18 cellular contexts compared by ENCODE assay signal in genomic region chr2:20236496-20236895, GRCh38.
"Had no signal": no experiment of that assay in that cellular context is flagged by ENCODE, and none has a peak within 500 bp of the region (broad histone marks: within the 10 kb centered on the region; RNA-seq: fewer than 3 reads in every experiment).

No MANE protein-coding gene starts in this region.

- H3K4me1 ChIP-seq: ascending aorta, spleen, testis had no signal

- H3K4me3 Mint-ChIP-seq: activated CD4-positive, alpha-beta T cell treated with anti-CD3 and anti-CD28 coated beads, Interleukin-2, amount 10 ng/mL, durations not matched to agents 24 days and 14 days; activated naive CD4-positive, alpha-beta T cell treated with anti-CD3 and anti-CD28 coated beads, Interleukin-2, amount 10 ng/mL, durations not matched to agents 7 days and 5 days; endodermal cell; neural crest cell; stimulated activated naive CD8-positive, alpha-beta T cell treated with anti-CD3 and anti-CD28 coated beads, Interleukin-15, amount 100 ng/mL, for 72 hours; T-helper 2 cell treated with Interferon-gamma antibody and Interleukin-4, amounts not matched to agents 5 μg/mL and 100 μg/mL, for 36 hours had no signal

- H3K36me3 ChIP-seq: ascending aorta, esophagus muscularis mucosa, ovary, spleen had no signal

- H3K27ac ChIP-seq: ascending aorta, esophagus muscularis mucosa, ovary, spleen, testis had no signal

- ATAC-seq: sciatic nerve; stimulated activated naive CD8-positive, alpha-beta T cell treated with anti-CD3 and anti-CD28 coated beads, Interleukin-15, amount 100 ng/mL, for 72 hours had no signal

- H3K36me3 Mint-ChIP-seq: activated naive CD4-positive, alpha-beta T cell treated with anti-CD3 and anti-CD28 coated beads, Interleukin-2, amount 10 ng/mL, durations not matched to agents 7 days and 5 days had no signal

- H3K27me3 ChIP-seq: ascending aorta, ovary, testis had no signal

- H3K4me1 Mint-ChIP-seq: activated CD4-positive, alpha-beta T cell treated with anti-CD3 and anti-CD28 coated beads, Interleukin-2, amount 10 ng/mL, durations not matched to agents 24 days and 14 days; activated naive CD4-positive, alpha-beta T cell treated with anti-CD3 and anti-CD28 coated beads, Interleukin-2, amount 10 ng/mL, durations not matched to agents 7 days and 5 days had no signal

- H3K9me3 ChIP-seq: ascending aorta, esophagus muscularis mucosa, ovary, testis had no signal

- H3K27ac Mint-ChIP-seq: activated CD4-positive, alpha-beta T cell treated with anti-CD3 and anti-CD28 coated beads, Interleukin-2, amount 10 ng/mL, durations not matched to agents 24 days and 14 days; activated naive CD4-positive, alpha-beta T cell treated with anti-CD3 and anti-CD28 coated beads, Interleukin-2, amount 10 ng/mL, durations not matched to agents 7 days and 5 days; activated T-helper 2 cell treated with anti-CD3 and anti-CD28 coated beads, Interferon-gamma antibody, Interleukin-2, Interleukin-4, amounts not matched to agents 10 μg/mL and 5 μg/mL and 100 μg/mL, durations not matched to agents 14 hours and 24 hours and 36 hours; endodermal cell; T-helper 2 cell treated with Interferon-gamma antibody and Interleukin-4, amounts not matched to agents 5 μg/mL and 100 μg/mL, for 36 hours had no signal

- H3K4me3 ChIP-seq: ascending aorta, esophagus muscularis mucosa, ovary, spleen, testis had no signal

- DNase-seq: activated CD4-positive, alpha-beta T cell treated with anti-CD3 and anti-CD28 coated beads, Interleukin-2, amount 10 ng/mL, durations not matched to agents 24 days and 14 days; activated CD4-positive, CD25-positive, alpha-beta regulatory T cell; activated naive CD4-positive, alpha-beta T cell treated with anti-CD3 and anti-CD28 coated beads, Interleukin-2, amount 10 ng/mL, durations not matched to agents 7 days and 5 days; activated T-cell treated with anti-CD3 and anti-CD28 coated beads, Interleukin-2, amount 50 U/mL, for 1 hour; hippocampal formation; kidney glomerular epithelial cell; ovary; spleen; stimulated activated naive CD8-positive, alpha-beta T cell treated with anti-CD3 and anti-CD28 coated beads, Interleukin-15, amount 100 ng/mL, for 72 hours; testis had no signal

- FAIRE-seq: urothelium cell line had no signal

- H3K9me3 Mint-ChIP-seq: activated CD4-positive, alpha-beta T cell treated with anti-CD3 and anti-CD28 coated beads, Interleukin-2, amount 10 ng/mL, durations not matched to agents 24 days and 14 days; activated naive CD4-positive, alpha-beta T cell treated with anti-CD3 and anti-CD28 coated beads, Interleukin-2, amount 10 ng/mL, durations not matched to agents 7 days and 5 days; activated T-helper 2 cell treated with anti-CD3 and anti-CD28 coated beads, Interferon-gamma antibody, Interleukin-2, Interleukin-4, amounts not matched to agents 10 μg/mL and 5 μg/mL and 100 μg/mL, durations not matched to agents 14 hours and 24 hours and 36 hours; endodermal cell; stimulated activated naive CD8-positive, alpha-beta T cell treated with anti-CD3 and anti-CD28 coated beads, Interleukin-15, amount 100 ng/mL, for 72 hours; T-helper 2 cell treated with Interferon-gamma antibody and Interleukin-4, amounts not matched to agents 5 μg/mL and 100 μg/mL, for 36 hours had no signal
